18 cellular contexts compared by ENCODE assay signal in genomic region chrY:10666785-10667184, GRCh38.
"Had no signal": no experiment of that assay in that cellular context is flagged by ENCODE, and none has a peak within 500 bp of the region (broad histone marks: within the 10 kb centered on the region; RNA-seq: fewer than 3 reads in every experiment).

No MANE protein-coding gene starts in this region.

- ATAC-seq: activated T-cell treated with anti-CD3 and anti-CD28 coated beads, Interleukin-2, amount 50 U/mL, for 72 hours; stimulated activated memory B cell treated with anti-CD40 and anti-IgM and Interleukin-4, amounts not matched to agents 10 μg/mL and 1 μg/mL and 100 μg/mL, for 72 hours had no signal

- H3K4me3 ChIP-seq: lung, pancreas, thyroid gland, vagina had no signal

- H3K4me1 ChIP-seq: pancreas, thyroid gland, vagina had no signal

- H3K27ac Mint-ChIP-seq: activated CD4-positive, alpha-beta T cell treated with anti-CD3 and anti-CD28 coated beads, Interleukin-2, amount 10 ng/mL, durations not matched to agents 7 days and 5 days; activated naive CD8-positive, alpha-beta T cell; activated T-cell treated with anti-CD3 and anti-CD28 coated beads, Interleukin-2, amount 50 U/mL, for 72 hours; naive B cell; stimulated activated memory B cell treated with anti-CD40 and anti-IgM and Interleukin-4, amounts not matched to agents 10 μg/mL and 1 μg/mL and 100 μg/mL, for 72 hours had no signal

- H3K4me3 Mint-ChIP-seq: activated CD4-positive, alpha-beta T cell treated with anti-CD3 and anti-CD28 coated beads, Interleukin-2, amount 10 ng/mL, durations not matched to agents 7 days and 5 days; activated naive CD8-positive, alpha-beta T cell; activated T-cell treated with anti-CD3 and anti-CD28 coated beads, Interleukin-2, amount 50 U/mL, for 72 hours; naive B cell; stimulated activated memory B cell treated with anti-CD40 and anti-IgM and Interleukin-4, amounts not matched to agents 10 μg/mL and 1 μg/mL and 100 μg/mL, for 72 hours had no signal

- H3K9me3 ChIP-seq: pancreas, thyroid gland, vagina had no signal

- H3K27ac ChIP-seq: brain microvascular endothelial cell, pancreas, thyroid gland, vagina had no signal

- H3K27me3 ChIP-seq: brain microvascular endothelial cell, pancreas, thyroid gland, vagina had no signal

- H3K4me1 Mint-ChIP-seq: activated CD4-positive, alpha-beta T cell treated with anti-CD3 and anti-CD28 coated beads, Interleukin-2, amount 10 ng/mL, durations not matched to agents 7 days and 5 days; naive B cell; stimulated activated memory B cell treated with anti-CD40 and anti-IgM and Interleukin-4, amounts not matched to agents 10 μg/mL and 1 μg/mL and 100 μg/mL, for 72 hours had no signal

- DNase-seq: activated CD4-positive, alpha-beta T cell treated with anti-CD3 and anti-CD28 coated beads, Interleukin-2, amount 10 ng/mL, durations not matched to agents 7 days and 5 days; activated CD4-positive, CD25-positive, alpha-beta regulatory T cell; activated CD8-positive, alpha-beta memory T cell treated with anti-CD3 and anti-CD28 coated beads, Interleukin-2, amount 50 U/mL, for 48 hours; activated gamma-delta T cell treated with Interleukin-2 at 50 U/mL for 16 hours; activated T-cell treated with anti-CD3 and anti-CD28 coated beads, Interleukin-2, amount 50 U/mL, for 72 hours; amniotic stem cell; brain microvascular endothelial cell; cortex of kidney; effector CD4-positive, alpha-beta T cell; hippocampal formation; kidney glomerular epithelial cell; naive B cell; pancreas; thyroid gland had no signal

- H3K36me3 ChIP-seq: brain microvascular endothelial cell, pancreas, thyroid gland, vagina had no signal
